In the genomic region with DNA sequence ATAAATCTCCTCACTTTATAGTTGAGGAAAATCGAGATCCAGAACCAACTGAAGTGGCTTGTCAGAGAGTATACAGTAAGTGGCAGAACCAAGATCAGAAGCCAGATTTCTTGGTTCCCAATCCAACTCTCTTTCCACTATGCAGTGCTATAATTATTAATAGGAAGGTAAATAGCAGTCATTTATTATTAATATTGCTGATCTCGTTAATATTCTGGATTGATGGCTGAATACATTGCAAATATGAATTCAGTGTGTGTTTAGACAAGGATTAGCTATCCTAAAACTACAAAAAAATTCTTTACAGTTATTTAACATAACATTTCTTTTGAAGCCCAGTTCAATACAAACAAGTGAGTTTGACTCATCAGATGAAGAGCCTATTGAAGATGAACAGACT, we compare ENCODE assay signal across 2 cellular contexts.
TF ChIP-seq lines count a peak whose summit lies in the region.

No MANE protein-coding gene starts in this region.

TF ChIP-seq in HepG2, 621 proteins besides CTCF, POLR2A, EP300 and RAD21:
- TF ChIP-seq, protein P1, sequence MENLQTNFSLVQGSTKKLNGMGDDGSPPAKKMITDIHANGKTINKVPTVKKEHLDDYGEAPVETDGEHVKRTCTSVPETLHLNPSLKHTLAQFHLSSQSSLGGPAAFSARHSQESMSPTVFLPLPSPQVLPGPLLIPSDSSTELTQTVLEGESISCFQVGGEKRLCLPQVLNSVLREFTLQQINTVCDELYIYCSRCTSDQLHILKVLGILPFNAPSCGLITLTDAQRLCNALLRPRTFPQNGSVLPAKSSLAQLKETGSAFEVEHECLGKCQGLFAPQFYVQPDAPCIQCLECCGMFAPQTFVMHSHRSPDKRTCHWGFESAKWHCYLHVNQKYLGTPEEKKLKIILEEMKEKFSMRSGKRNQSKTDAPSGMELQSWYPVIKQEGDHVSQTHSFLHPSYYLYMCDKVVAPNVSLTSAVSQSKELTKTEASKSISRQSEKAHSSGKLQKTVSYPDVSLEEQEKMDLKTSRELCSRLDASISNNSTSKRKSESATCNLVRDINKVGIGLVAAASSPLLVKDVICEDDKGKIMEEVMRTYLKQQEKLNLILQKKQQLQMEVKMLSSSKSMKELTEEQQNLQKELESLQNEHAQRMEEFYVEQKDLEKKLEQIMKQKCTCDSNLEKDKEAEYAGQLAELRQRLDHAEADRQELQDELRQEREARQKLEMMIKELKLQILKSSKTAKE (CRISPR knock-in tag; IDR thresholded peaks at IDR 0.05; ENCODE audit: borderline replicate concordance): no peak
- TF ChIP-seq NCOR1 (IDR thresholded peaks at IDR 0.05; ENCODE audit: borderline replicate concordance, low read length) (no peak), TCF7 (IDR thresholded peaks at IDR 0.05; ENCODE audit: low read depth) (no peak), ZNF75D (CRISPR knock-in tag; IDR thresholded peaks at IDR 0.05; ENCODE audit: borderline replicate concordance) (no peak), ZNF737 (CRISPR knock-in tag; IDR thresholded peaks at IDR 0.05; ENCODE audit: borderline replicate concordance) (no peak), HNF4A (CRISPR knock-in tag; IDR thresholded peaks at IDR 0.05) (no peak), MAFF (IDR thresholded peaks at IDR 0.05; ENCODE audit: low read depth, low read length) (peak; percentile 75), MAFK (conservative IDR thresholded peaks at IDR 0.05 in 1 of 2, IDR thresholded peaks at IDR 0.05 in 1 of 2; ENCODE audit: low read length in 2 of 2) (peak; percentile 73 to 80), STAT5B (CRISPR knock-in tag; IDR thresholded peaks at IDR 0.05) (no peak), ZNF160 (CRISPR knock-in tag; IDR thresholded peaks at IDR 0.05) (no peak)
- TF ChIP-seq, protein P2, sequence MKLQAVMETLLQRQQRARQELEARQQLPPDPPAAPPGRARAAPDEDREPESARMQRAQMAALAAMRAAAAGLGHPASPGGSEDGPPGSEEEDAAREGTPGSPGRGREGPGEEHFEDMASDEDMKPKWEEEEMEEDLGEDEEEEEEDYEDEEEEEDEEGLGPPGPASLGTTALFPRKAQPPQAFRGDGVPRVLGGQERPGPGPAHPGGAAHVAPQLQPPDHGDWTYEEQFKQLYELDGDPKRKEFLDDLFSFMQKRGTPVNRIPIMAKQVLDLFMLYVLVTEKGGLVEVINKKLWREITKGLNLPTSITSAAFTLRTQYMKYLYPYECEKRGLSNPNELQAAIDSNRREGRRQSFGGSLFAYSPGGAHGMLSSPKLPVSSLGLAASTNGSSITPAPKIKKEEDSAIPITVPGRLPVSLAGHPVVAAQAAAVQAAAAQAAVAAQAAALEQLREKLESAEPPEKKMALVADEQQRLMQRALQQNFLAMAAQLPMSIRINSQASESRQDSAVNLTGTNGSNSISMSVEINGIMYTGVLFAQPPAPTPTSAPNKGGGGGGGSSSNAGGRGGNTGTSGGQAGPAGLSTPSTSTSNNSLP (IDR thresholded peaks at IDR 0.05; ENCODE audit: low read depth, low read length): 0 out of 2 replicates have a peak, but pooled peaks have one; percentile 28
- TF ChIP-seq, protein P3, sequence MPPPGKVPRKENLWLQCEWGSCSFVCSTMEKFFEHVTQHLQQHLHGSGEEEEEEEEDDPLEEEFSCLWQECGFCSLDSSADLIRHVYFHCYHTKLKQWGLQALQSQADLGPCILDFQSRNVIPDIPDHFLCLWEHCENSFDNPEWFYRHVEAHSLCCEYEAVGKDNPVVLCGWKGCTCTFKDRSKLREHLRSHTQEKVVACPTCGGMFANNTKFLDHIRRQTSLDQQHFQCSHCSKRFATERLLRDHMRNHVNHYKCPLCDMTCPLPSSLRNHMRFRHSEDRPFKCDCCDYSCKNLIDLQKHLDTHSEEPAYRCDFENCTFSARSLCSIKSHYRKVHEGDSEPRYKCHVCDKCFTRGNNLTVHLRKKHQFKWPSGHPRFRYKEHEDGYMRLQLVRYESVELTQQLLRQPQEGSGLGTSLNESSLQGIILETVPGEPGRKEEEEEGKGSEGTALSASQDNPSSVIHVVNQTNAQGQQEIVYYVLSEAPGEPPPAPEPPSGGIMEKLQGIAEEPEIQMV (CRISPR knock-in tag; IDR thresholded peaks at IDR 0.05; ENCODE audit: low read depth): no peak
- TF ChIP-seq, protein P4, sequence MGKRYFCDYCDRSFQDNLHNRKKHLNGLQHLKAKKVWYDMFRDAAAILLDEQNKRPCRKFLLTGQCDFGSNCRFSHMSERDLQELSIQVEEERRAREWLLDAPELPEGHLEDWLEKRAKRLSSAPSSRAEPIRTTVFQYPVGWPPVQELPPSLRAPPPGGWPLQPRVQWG (CRISPR knock-in tag; IDR thresholded peaks at IDR 0.05; ENCODE audit: borderline replicate concordance, low read depth): no peak
- TF ChIP-seq, protein P5, sequence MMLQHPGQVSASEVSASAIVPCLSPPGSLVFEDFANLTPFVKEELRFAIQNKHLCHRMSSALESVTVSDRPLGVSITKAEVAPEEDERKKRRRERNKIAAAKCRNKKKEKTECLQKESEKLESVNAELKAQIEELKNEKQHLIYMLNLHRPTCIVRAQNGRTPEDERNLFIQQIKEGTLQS (CRISPR knock-in tag; IDR thresholded peaks at IDR 0.05): no peak

TF ChIP-seq in IMR-90, 13 proteins besides CTCF, POLR2A, EP300 and RAD21:
- TF ChIP-seq MAFK (IDR thresholded peaks at IDR 0.05; ENCODE audit: low read depth, low read length) (peak; percentile 57), MXI1 (IDR thresholded peaks at IDR 0.05; ENCODE audit: borderline replicate concordance, low read depth, low read length) (no peak)
